In genomic region chr10:86585037-86585725, GRCh38 we compare ENCODE assay signal across 1 cellular context.
TF ChIP-seq lines count a peak whose summit lies in the region.

No MANE protein-coding gene starts in this region.

TF ChIP-seq in HEK293, 187 proteins besides CTCF, POLR2A, EP300 and RAD21 (continued from another document and continues in another):
- TF ChIP-seq PRDM2 (tag by site-specific recombination; IDR thresholded peaks at IDR 0.05; ENCODE audit: borderline replicate concordance) (no peak), ZNF174 (tag by site-specific recombination; IDR thresholded peaks at IDR 0.05) (no peak), ZNF423 (tag by site-specific recombination; IDR thresholded peaks at IDR 0.05) (no peak), BCL6B (tag by site-specific recombination; IDR thresholded peaks at IDR 0.05) (no peak), ZNF24 (tag by site-specific recombination; IDR thresholded peaks at IDR 0.05) (no peak), ZNF292 (tag by site-specific recombination; IDR thresholded peaks at IDR 0.05; ENCODE audit: borderline replicate concordance, low read depth) (no peak), ZNF157 (tag by site-specific recombination; IDR thresholded peaks at IDR 0.05) (no peak), ZNF843 (tag by site-specific recombination; IDR thresholded peaks at IDR 0.05) (no peak), ZFP37 (tag by site-specific recombination; IDR thresholded peaks at IDR 0.05) (no peak), INSM2 (tag by site-specific recombination; IDR thresholded peaks at IDR 0.05) (no peak), ZNF133 (tag by site-specific recombination; IDR thresholded peaks at IDR 0.05) (no peak), ZNF600 (tag by site-specific recombination; IDR thresholded peaks at IDR 0.05) (no peak), ZNF114 (tag by site-specific recombination; IDR thresholded peaks at IDR 0.05) (no peak), ZNF707 (tag by site-specific recombination; IDR thresholded peaks at IDR 0.05) (no peak), ZNF426 (tag by site-specific recombination; IDR thresholded peaks at IDR 0.05) (no peak), ZNF391 (tag by site-specific recombination; IDR thresholded peaks at IDR 0.05; ENCODE audit: borderline replicate concordance, low read depth) (no peak), ZNF548 (tag by site-specific recombination; IDR thresholded peaks at IDR 0.05) (no peak), ZNF791 (tag by site-specific recombination; IDR thresholded peaks at IDR 0.05) (no peak), ZSCAN23 (tag by site-specific recombination; IDR thresholded peaks at IDR 0.05) (no peak), ZSCAN18 (tag by site-specific recombination; IDR thresholded peaks at IDR 0.05) (no peak), ZNF341 (tag by site-specific recombination; IDR thresholded peaks at IDR 0.05; ENCODE audit: low read depth) (peak; percentile 64), ZBTB10 (tag by site-specific recombination; IDR thresholded peaks at IDR 0.05) (no peak), ZBTB8A (tag by site-specific recombination; IDR thresholded peaks at IDR 0.05) (peak; percentile 45; the same call in 1 of the 2 replicates), ZNF549 (tag by site-specific recombination; IDR thresholded peaks at IDR 0.05) (no peak), ZBTB26 (tag by site-specific recombination; optimal IDR thresholded peaks at IDR 0.05) (no peak), ZNF530 (tag by site-specific recombination; IDR thresholded peaks at IDR 0.05; ENCODE audit: low read depth) (no peak), SETDB1 (IDR thresholded peaks at IDR 0.05; ENCODE audit: insufficient read length, low read length) (no peak), ZBTB21 (tag by site-specific recombination; IDR thresholded peaks at IDR 0.05) (no peak), ZNF544 (tag by site-specific recombination; IDR thresholded peaks at IDR 0.05) (no peak), ZNF701 (tag by site-specific recombination; IDR thresholded peaks at IDR 0.05) (no peak), ZBTB7A (tag by site-specific recombination; IDR thresholded peaks at IDR 0.05; ENCODE audit: low read depth) (peak; percentile 16; the same call in 1 of the 2 replicates), ZNF529 (tag by site-specific recombination; IDR thresholded peaks at IDR 0.05; ENCODE audit: insufficient replicate concordance) (no peak), ZNF211 (tag by site-specific recombination; IDR thresholded peaks at IDR 0.05; ENCODE audit: low read depth) (no peak), KLF16 (tag by site-specific recombination; IDR thresholded peaks at IDR 0.05) (0 out of 2 replicates have a peak, but pooled peaks have one; percentile 21), ZBTB49 (tag by site-specific recombination; IDR thresholded peaks at IDR 0.05; ENCODE audit: low read depth) (no peak), ZNF266 (tag by site-specific recombination; IDR thresholded peaks at IDR 0.05; ENCODE audit: low read depth) (no peak), ZNF792 (tag by site-specific recombination; IDR thresholded peaks at IDR 0.05) (no peak), KLF7 (tag by site-specific recombination; IDR thresholded peaks at IDR 0.05; ENCODE audit: borderline replicate concordance) (peak; percentile 89; the same call in 1 of the 2 replicates), ZNF335 (tag by site-specific recombination; conservative IDR thresholded peaks at IDR 0.05) (0 out of 2 replicates have a peak, but pooled peaks have one; percentile 18), ZNF580 (tag by site-specific recombination; IDR thresholded peaks at IDR 0.05) (no peak), ZNF571 (tag by site-specific recombination; IDR thresholded peaks at IDR 0.05) (no peak), PATZ1 (tag by site-specific recombination; IDR thresholded peaks at IDR 0.05) (peak; percentile 98), ZNF785 (tag by site-specific recombination; IDR thresholded peaks at IDR 0.05) (no peak)
